Comparison of ENCODE assay signal across 1 cellular context in the genomic region with DNA sequence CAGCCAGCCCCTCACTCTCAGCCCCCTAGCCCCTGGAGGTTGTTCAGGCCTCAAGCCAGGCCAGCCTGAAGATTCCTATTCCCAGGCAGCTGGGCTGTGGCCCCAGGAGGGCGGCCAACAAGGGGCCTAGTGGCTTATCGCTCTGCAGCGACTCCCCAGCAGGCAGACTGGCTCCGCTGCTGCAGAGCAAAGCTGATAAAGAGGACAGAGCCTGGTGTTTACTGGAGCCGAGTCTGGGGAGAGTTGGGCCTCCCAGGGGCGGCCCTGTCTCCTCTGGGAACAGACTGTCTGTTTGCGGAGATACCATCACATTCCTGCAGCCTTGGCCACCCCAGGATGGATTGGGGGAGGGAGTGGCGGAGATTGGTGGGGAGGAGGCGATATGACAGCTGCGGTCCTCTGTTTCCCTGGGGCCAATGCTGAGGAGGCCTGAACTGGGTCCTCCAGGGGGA.
TF ChIP-seq lines count a peak whose summit lies in the region.

No MANE protein-coding gene starts in this region.

TF ChIP-seq in HepG2, 621 proteins besides CTCF, POLR2A, EP300 and RAD21 (continued from another document):
- TF ChIP-seq, protein P1, sequence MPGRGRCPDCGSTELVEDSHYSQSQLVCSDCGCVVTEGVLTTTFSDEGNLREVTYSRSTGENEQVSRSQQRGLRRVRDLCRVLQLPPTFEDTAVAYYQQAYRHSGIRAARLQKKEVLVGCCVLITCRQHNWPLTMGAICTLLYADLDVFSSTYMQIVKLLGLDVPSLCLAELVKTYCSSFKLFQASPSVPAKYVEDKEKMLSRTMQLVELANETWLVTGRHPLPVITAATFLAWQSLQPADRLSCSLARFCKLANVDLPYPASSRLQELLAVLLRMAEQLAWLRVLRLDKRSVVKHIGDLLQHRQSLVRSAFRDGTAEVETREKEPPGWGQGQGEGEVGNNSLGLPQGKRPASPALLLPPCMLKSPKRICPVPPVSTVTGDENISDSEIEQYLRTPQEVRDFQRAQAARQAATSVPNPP (CRISPR knock-in tag; IDR thresholded peaks at IDR 0.05) = no peak
- TF ChIP-seq NONO (IDR thresholded peaks at IDR 0.05) = no peak
- 0 out of 2 replicates have a peak, but pooled peaks have one; percentile 34 for TF ChIP-seq NONO (CRISPR knock-in tag; conservative IDR thresholded peaks at IDR 0.05)
- TF ChIP-seq RARA (CRISPR knock-in tag; IDR thresholded peaks at IDR 0.05) = 0 out of 2 replicates have a peak, but pooled peaks have one; percentile 14
- TF ChIP-seq NFYC (CRISPR knock-in tag; IDR thresholded peaks at IDR 0.05) = peak; percentile 41; the same call in 1 of the 2 replicates
- peak; percentile 60 for TF ChIP-seq SAP130 (CRISPR knock-in tag; IDR thresholded peaks at IDR 0.05; ENCODE audit: low read depth)
- TF ChIP-seq MIER2 (CRISPR knock-in tag; IDR thresholded peaks at IDR 0.05) = 0 out of 2 replicates have a peak, but pooled peaks have one; percentile 33
- TF ChIP-seq KDM6A (CRISPR knock-in tag; IDR thresholded peaks at IDR 0.05; ENCODE audit: low read depth) = 0 out of 2 replicates have a peak, but pooled peaks have one; percentile 22
- TF ChIP-seq, protein P2, sequence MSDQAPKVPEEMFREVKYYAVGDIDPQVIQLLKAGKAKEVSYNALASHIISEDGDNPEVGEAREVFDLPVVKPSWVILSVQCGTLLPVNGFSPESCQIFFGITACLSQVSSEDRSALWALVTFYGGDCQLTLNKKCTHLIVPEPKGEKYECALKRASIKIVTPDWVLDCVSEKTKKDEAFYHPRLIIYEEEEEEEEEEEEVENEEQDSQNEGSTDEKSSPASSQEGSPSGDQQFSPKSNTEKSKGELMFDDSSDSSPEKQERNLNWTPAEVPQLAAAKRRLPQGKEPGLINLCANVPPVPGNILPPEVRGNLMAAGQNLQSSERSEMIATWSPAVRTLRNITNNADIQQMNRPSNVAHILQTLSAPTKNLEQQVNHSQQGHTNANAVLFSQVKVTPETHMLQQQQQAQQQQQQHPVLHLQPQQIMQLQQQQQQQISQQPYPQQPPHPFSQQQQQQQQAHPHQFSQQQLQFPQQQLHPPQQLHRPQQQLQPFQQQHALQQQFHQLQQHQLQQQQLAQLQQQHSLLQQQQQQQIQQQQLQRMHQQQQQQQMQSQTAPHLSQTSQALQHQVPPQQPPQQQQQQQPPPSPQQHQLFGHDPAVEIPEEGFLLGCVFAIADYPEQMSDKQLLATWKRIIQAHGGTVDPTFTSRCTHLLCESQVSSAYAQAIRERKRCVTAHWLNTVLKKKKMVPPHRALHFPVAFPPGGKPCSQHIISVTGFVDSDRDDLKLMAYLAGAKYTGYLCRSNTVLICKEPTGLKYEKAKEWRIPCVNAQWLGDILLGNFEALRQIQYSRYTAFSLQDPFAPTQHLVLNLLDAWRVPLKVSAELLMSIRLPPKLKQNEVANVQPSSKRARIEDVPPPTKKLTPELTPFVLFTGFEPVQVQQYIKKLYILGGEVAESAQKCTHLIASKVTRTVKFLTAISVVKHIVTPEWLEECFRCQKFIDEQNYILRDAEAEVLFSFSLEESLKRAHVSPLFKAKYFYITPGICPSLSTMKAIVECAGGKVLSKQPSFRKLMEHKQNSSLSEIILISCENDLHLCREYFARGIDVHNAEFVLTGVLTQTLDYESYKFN (CRISPR knock-in tag; conservative IDR thresholded peaks at IDR 0.05) = peak; percentile 56; the same call in 1 of the 2 replicates
- peak; percentile 24; the same call in 1 of the 2 replicates for TF ChIP-seq ISL2 (CRISPR knock-in tag; IDR thresholded peaks at IDR 0.05)
- no peak for TF ChIP-seq TGIF2 (CRISPR knock-in tag; IDR thresholded peaks at IDR 0.05)
- 0 out of 2 replicates have a peak, but pooled peaks have one; percentile 26 for TF ChIP-seq ZNF644 (CRISPR knock-in tag; IDR thresholded peaks at IDR 0.05; ENCODE audit: low read depth)
- no peak for TF ChIP-seq PRMT3 (CRISPR knock-in tag; IDR thresholded peaks at IDR 0.05; ENCODE audit: borderline replicate concordance, low read depth)
- TF ChIP-seq, protein P3, sequence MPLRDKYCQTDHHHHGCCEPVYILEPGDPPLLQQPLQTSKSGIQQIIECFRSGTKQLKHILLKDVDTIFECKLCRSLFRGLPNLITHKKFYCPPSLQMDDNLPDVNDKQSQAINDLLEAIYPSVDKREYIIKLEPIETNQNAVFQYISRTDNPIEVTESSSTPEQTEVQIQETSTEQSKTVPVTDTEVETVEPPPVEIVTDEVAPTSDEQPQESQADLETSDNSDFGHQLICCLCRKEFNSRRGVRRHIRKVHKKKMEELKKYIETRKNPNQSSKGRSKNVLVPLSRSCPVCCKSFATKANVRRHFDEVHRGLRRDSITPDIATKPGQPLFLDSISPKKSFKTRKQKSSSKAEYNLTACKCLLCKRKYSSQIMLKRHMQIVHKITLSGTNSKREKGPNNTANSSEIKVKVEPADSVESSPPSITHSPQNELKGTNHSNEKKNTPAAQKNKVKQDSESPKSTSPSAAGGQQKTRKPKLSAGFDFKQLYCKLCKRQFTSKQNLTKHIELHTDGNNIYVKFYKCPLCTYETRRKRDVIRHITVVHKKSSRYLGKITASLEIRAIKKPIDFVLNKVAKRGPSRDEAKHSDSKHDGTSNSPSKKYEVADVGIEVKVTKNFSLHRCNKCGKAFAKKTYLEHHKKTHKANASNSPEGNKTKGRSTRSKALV (CRISPR knock-in tag; IDR thresholded peaks at IDR 0.05) = peak; percentile 33; the same call in 1 of the 2 replicates
- TF ChIP-seq MAFF (IDR thresholded peaks at IDR 0.05; ENCODE audit: low read depth, low read length) = no peak
- TF ChIP-seq TAF1 (CRISPR knock-in tag; IDR thresholded peaks at IDR 0.05) = 0 out of 2 replicates have a peak, but pooled peaks have one; percentile 22
- peak; percentile 72; the same call in 1 of the 2 replicates for TF ChIP-seq HDAC2 (CRISPR knock-in tag; IDR thresholded peaks at IDR 0.05)
- TF ChIP-seq, protein P4, sequence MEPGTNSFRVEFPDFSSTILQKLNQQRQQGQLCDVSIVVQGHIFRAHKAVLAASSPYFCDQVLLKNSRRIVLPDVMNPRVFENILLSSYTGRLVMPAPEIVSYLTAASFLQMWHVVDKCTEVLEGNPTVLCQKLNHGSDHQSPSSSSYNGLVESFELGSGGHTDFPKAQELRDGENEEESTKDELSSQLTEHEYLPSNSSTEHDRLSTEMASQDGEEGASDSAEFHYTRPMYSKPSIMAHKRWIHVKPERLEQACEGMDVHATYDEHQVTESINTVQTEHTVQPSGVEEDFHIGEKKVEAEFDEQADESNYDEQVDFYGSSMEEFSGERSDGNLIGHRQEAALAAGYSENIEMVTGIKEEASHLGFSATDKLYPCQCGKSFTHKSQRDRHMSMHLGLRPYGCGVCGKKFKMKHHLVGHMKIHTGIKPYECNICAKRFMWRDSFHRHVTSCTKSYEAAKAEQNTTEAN (CRISPR knock-in tag; conservative IDR thresholded peaks at IDR 0.05) = 0 out of 2 replicates have a peak, but pooled peaks have one; percentile 49
- TF ChIP-seq, protein P5, sequence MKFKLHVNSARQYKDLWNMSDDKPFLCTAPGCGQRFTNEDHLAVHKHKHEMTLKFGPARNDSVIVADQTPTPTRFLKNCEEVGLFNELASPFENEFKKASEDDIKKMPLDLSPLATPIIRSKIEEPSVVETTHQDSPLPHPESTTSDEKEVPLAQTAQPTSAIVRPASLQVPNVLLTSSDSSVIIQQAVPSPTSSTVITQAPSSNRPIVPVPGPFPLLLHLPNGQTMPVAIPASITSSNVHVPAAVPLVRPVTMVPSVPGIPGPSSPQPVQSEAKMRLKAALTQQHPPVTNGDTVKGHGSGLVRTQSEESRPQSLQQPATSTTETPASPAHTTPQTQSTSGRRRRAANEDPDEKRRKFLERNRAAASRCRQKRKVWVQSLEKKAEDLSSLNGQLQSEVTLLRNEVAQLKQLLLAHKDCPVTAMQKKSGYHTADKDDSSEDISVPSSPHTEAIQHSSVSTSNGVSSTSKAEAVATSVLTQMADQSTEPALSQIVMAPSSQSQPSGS (CRISPR knock-in tag; IDR thresholded peaks at IDR 0.05) = peak; percentile 20; the same call in 1 of the 2 replicates
- TF ChIP-seq ZFP90 (CRISPR knock-in tag; IDR thresholded peaks at IDR 0.05; ENCODE audit: borderline replicate concordance) = peak; percentile 90; the same call in 1 of the 2 replicates
- TF ChIP-seq ZSCAN20 (CRISPR knock-in tag; IDR thresholded peaks at IDR 0.05; ENCODE audit: borderline replicate concordance) = no peak
- no peak for TF ChIP-seq NFE2 (CRISPR knock-in tag; IDR thresholded peaks at IDR 0.05)
- no peak for TF ChIP-seq MZF1 (CRISPR knock-in tag; IDR thresholded peaks at IDR 0.05; ENCODE audit: borderline replicate concordance)
- no peak for TF ChIP-seq NFKBIZ (CRISPR knock-in tag; IDR thresholded peaks at IDR 0.05)
- TF ChIP-seq FOSL1 (CRISPR knock-in tag; IDR thresholded peaks at IDR 0.05; ENCODE audit: borderline replicate concordance) = no peak
- no peak for TF ChIP-seq BRD4 (CRISPR knock-in tag; IDR thresholded peaks at IDR 0.05)
- TF ChIP-seq ZFX (CRISPR knock-in tag; IDR thresholded peaks at IDR 0.05; ENCODE audit: low read depth) = peak; percentile 85
- TF ChIP-seq TEAD3 (CRISPR knock-in tag; optimal IDR thresholded peaks at IDR 0.05; ENCODE audit: borderline replicate concordance) = peak; percentile 90
- TF ChIP-seq ONECUT2 (CRISPR knock-in tag; IDR thresholded peaks at IDR 0.05) = 0 out of 2 replicates have a peak, but pooled peaks have one; percentile 11
- peak; percentile 59; the same call in 1 of the 2 replicates for TF ChIP-seq ZSCAN9 (CRISPR knock-in tag; IDR thresholded peaks at IDR 0.05; ENCODE audit: borderline replicate concordance)
- peak; percentile 31; the same call in 1 of the 2 replicates for TF ChIP-seq ZMYM3 (CRISPR knock-in tag; IDR thresholded peaks at IDR 0.05)
- TF ChIP-seq KAT8 (CRISPR knock-in tag; IDR thresholded peaks at IDR 0.05) = peak; percentile 45; the same call in 1 of the 2 replicates
- TF ChIP-seq ZNF121 (CRISPR knock-in tag; IDR thresholded peaks at IDR 0.05) = no peak
- TF ChIP-seq KDM3A (CRISPR knock-in tag; IDR thresholded peaks at IDR 0.05; ENCODE audit: low read depth) = no peak; the same call in 1 of the 2 replicates
- TF ChIP-seq FOXO1 (CRISPR knock-in tag; IDR thresholded peaks at IDR 0.05) = peak; percentile 83
- TF ChIP-seq, protein P6, sequence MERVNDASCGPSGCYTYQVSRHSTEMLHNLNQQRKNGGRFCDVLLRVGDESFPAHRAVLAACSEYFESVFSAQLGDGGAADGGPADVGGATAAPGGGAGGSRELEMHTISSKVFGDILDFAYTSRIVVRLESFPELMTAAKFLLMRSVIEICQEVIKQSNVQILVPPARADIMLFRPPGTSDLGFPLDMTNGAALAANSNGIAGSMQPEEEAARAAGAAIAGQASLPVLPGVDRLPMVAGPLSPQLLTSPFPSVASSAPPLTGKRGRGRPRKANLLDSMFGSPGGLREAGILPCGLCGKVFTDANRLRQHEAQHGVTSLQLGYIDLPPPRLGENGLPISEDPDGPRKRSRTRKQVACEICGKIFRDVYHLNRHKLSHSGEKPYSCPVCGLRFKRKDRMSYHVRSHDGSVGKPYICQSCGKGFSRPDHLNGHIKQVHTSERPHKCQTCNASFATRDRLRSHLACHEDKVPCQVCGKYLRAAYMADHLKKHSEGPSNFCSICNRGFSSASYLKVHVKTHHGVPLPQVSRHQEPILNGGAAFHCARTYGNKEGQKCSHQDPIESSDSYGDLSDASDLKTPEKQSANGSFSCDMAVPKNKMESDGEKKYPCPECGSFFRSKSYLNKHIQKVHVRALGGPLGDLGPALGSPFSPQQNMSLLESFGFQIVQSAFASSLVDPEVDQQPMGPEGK (CRISPR knock-in tag; IDR thresholded peaks at IDR 0.05) = peak; percentile 81
